ENCODE assay signal across 1 cellular context in genomic region chr1:160205242-160205973, GRCh38.
TF ChIP-seq lines count a peak whose summit lies in the region.

TSS of gene PEA15 (plus strand) at chr1:160205384. CDS start at chr1:160211545, 6,161 bp downstream.

TF ChIP-seq in K562, 482 proteins besides CTCF, POLR2A, EP300 and RAD21 (continued from another document and continues in another):
- TF ChIP-seq CHAMP1 (IDR thresholded peaks at IDR 0.05): no peak
- peak; percentile 46; the same call in 1 of the 2 replicates for TF ChIP-seq PHB (CRISPR knock-in tag; IDR thresholded peaks at IDR 0.05)
- no peak for TF ChIP-seq ASH1L (IDR thresholded peaks at IDR 0.05; ENCODE audit: borderline replicate concordance, low read depth, partially characterized antibody)
- TF ChIP-seq RBM39 (optimal IDR thresholded peaks at IDR 0.05; ENCODE audit: low read depth, low read length): no peak
- no peak for TF ChIP-seq ZNF408 (CRISPR knock-in tag; IDR thresholded peaks at IDR 0.05; ENCODE audit: low read depth)
- TF ChIP-seq TAF1 (IDR thresholded peaks at IDR 0.05; ENCODE audit: control insufficient read depth, extremely low read depth, insufficient read depth, low read length, severe bottlenecking): peak; percentile 69
- no peak for TF ChIP-seq HOMEZ (CRISPR knock-in tag; IDR thresholded peaks at IDR 0.05)
- TF ChIP-seq OTX1 (CRISPR knock-in tag; IDR thresholded peaks at IDR 0.05): no peak
- no peak for TF ChIP-seq KDM2B (CRISPR knock-in tag; IDR thresholded peaks at IDR 0.05)
- TF ChIP-seq RBFOX2 (IDR thresholded peaks at IDR 0.05; ENCODE audit: low read depth, low read length): peak; percentile 77
- 0 out of 2 replicates have a peak, but pooled peaks have one; percentile 9 for TF ChIP-seq EP400 (IDR thresholded peaks at IDR 0.05)
- peak; percentile 68 for TF ChIP-seq RB1 (IDR thresholded peaks at IDR 0.05; ENCODE audit: low read depth)
- TF ChIP-seq ZNF707 (CRISPR knock-in tag; conservative IDR thresholded peaks at IDR 0.05): no peak
- TF ChIP-seq ZNF699 (CRISPR knock-in tag; IDR thresholded peaks at IDR 0.05; ENCODE audit: insufficient replicate concordance): no peak
- TF ChIP-seq ATF1 (CRISPR knock-in tag; IDR thresholded peaks at IDR 0.05): no peak
- no peak for TF ChIP-seq ATF1 (tag; IDR thresholded peaks at IDR 0.05)
- TF ChIP-seq NEUROD1 (IDR thresholded peaks at IDR 0.05; ENCODE audit: borderline replicate concordance, low read depth, low read length, partially characterized antibody): no peak
- no peak for TF ChIP-seq RAD51 (IDR thresholded peaks at IDR 0.05; ENCODE audit: borderline replicate concordance, low read depth)
- TF ChIP-seq ERF (CRISPR knock-in tag; IDR thresholded peaks at IDR 0.05): no peak
- TF ChIP-seq ARID1B (IDR thresholded peaks at IDR 0.05): no peak
- peak; percentile 52 for TF ChIP-seq PRDM10 (IDR thresholded peaks at IDR 0.05; ENCODE audit: partially characterized antibody)
- no peak for TF ChIP-seq BACH1 (tag; IDR thresholded peaks at IDR 0.05)
- no peak for TF ChIP-seq SAFB2 (IDR thresholded peaks at IDR 0.05; ENCODE audit: borderline replicate concordance, low read depth, low read length, severe bottlenecking)
- TF ChIP-seq HMG20A (CRISPR knock-in tag; conservative IDR thresholded peaks at IDR 0.05): no peak
- no peak for TF ChIP-seq HMBOX1 (IDR thresholded peaks at IDR 0.05)
- TF ChIP-seq TBL1XR1 (IDR thresholded peaks at IDR 0.05; ENCODE audit: low read length in 2 of 2): no peak
- peak; percentile 77 for TF ChIP-seq GABPA (tag; conservative IDR thresholded peaks at IDR 0.05; ENCODE audit: low read depth)
- TF ChIP-seq MCM3 (IDR thresholded peaks at IDR 0.05): no peak
- TF ChIP-seq MEF2D (tag; conservative IDR thresholded peaks at IDR 0.05; ENCODE audit: low read depth): no peak
- TF ChIP-seq ESRRA (IDR thresholded peaks at IDR 0.05; ENCODE audit: borderline replicate concordance, low read depth): no peak
- no peak for TF ChIP-seq CHCHD3 (CRISPR knock-in tag; IDR thresholded peaks at IDR 0.05)
- no peak for TF ChIP-seq GTF2B (IDR thresholded peaks at IDR 0.05; ENCODE audit: extremely low read depth, insufficient read length)
- TF ChIP-seq KLF13 (tag; IDR thresholded peaks at IDR 0.05; ENCODE audit: borderline replicate concordance, low read depth): no peak
- no peak for TF ChIP-seq ZFP1 (CRISPR knock-in tag; IDR thresholded peaks at IDR 0.05)
- TF ChIP-seq TFAM (CRISPR knock-in tag; conservative IDR thresholded peaks at IDR 0.05): no peak
- no peak for TF ChIP-seq KLF1 (tag; IDR thresholded peaks at IDR 0.05)
- no peak for TF ChIP-seq ZNF780A (CRISPR knock-in tag; IDR thresholded peaks at IDR 0.05)
- TF ChIP-seq NCOR1 (IDR thresholded peaks at IDR 0.05): no peak
- TF ChIP-seq MTA1 (IDR thresholded peaks at IDR 0.05; ENCODE audit: borderline replicate concordance): no peak
- no peak for TF ChIP-seq NFIC (IDR thresholded peaks at IDR 0.05)
- no peak for TF ChIP-seq ZNF398 (CRISPR knock-in tag; IDR thresholded peaks at IDR 0.05)
- TF ChIP-seq NR4A1 (CRISPR knock-in tag; IDR thresholded peaks at IDR 0.05): no peak
- no peak for TF ChIP-seq NR4A1 (tag; IDR thresholded peaks at IDR 0.05)
- no peak for TF ChIP-seq PURB (CRISPR knock-in tag; IDR thresholded peaks at IDR 0.05; ENCODE audit: low read depth)
- no peak for TF ChIP-seq HDAC2 (IDR thresholded peaks at IDR 0.05)
- no peak for TF ChIP-seq BRCA1 (IDR thresholded peaks at IDR 0.05)
- no peak for TF ChIP-seq BRCA1 (CRISPR knock-in tag; IDR thresholded peaks at IDR 0.05)
- TF ChIP-seq ARID3A (IDR thresholded peaks at IDR 0.05; ENCODE audit: borderline replicate concordance, low read depth, low read length): no peak
- TF ChIP-seq U2AF2 (optimal IDR thresholded peaks at IDR 0.05; ENCODE audit: low read depth, low read length): no peak
- TF ChIP-seq TCF7L2 (IDR thresholded peaks at IDR 0.05; ENCODE audit: low read depth, low read length): no peak
- no peak for TF ChIP-seq PHF21A (IDR thresholded peaks at IDR 0.05; ENCODE audit: borderline replicate concordance, low read depth)
- TF ChIP-seq REST (CRISPR knock-in tag; IDR thresholded peaks at IDR 0.05; ENCODE audit: low read depth): peak; percentile 42; the same call in 1 of the 2 replicates
- no peak for TF ChIP-seq ZNF830 (CRISPR knock-in tag; IDR thresholded peaks at IDR 0.05)
- peak; percentile 50 for TF ChIP-seq KDM5B (IDR thresholded peaks at IDR 0.05; ENCODE audit: insufficient replicate concordance, low read depth, low read length)
- TF ChIP-seq U2AF1 (optimal IDR thresholded peaks at IDR 0.05; ENCODE audit: low read depth, low read length): peak; percentile 23
